In the genomic region with DNA sequence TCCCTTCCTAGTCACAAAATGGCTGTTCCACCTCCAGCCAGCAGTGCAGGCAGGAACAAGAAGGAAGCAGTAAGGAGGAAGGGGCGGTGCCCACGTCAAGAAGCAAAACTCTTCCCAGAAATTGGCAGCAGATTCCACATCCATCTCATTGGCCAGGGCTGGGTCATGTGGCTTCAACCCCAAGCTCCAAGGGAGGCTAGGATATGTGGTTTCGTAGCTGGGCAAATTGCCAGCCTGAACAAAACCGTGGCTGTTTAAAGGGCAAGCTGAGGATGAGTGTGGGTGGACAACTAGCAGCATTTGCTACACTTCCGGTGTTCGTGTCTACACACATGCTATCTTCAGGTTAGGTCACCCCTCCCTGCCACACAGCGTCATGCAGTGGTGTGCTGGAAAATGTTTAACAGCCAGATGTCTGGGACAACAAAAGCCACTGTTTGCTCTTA, we compare ENCODE assay signal across 9 cellular contexts.
A peak's percentile ranks its signal among the peaks of the same experiment; 100 is the strongest.
DNase-seq lines count a peak whose midpoint lies in the region; ATAC-seq and TF ChIP-seq lines count a peak whose summit lies in the region.
"Had no signal": no experiment of that assay in that cellular context is flagged by ENCODE, and none has a peak within 500 bp of the region (broad histone marks: within the 10 kb centered on the region; RNA-seq: fewer than 3 reads in every experiment).

No MANE protein-coding gene starts in this region.

- no peak for TF ChIP-seq POLR2A in body of pancreas (IDR thresholded peaks at IDR 0.05)

- DNase-seq in EH (ENCODE audit: low read depth) (peak; percentile 49), NCI-H2107 (lab: John Stamatoyannopoulos, UW) (peak; percentile 74), body of pancreas (peak; percentile 34 to 59 (median 50)), middle frontal gyrus (ENCODE audit: extremely low spot score, low spot score) (peak; percentile 68), GM03348 (ENCODE audit: low spot score) (no peak), osteocyte (ENCODE audit: extremely low spot score, unreplicated experiment) (no peak), 8988T (no peak)
- DNase-seq in effector CD4-positive, alpha-beta T cell = no peak

- peaks cover 3% of the 10 kb centered on the region for H3K36me3 Mint-ChIP-seq in osteocyte (ENCODE audit: unreplicated experiment)

- H3K4me3 ChIP-seq in body of pancreas = no peak overlapping the region

- no peaks in the 10 kb centered on the region for H3K4me1 Mint-ChIP-seq in osteocyte (ENCODE audit: unreplicated experiment)
- H3K4me1 Mint-ChIP-seq: central memory CD8-positive, alpha-beta T cell had no signal

- intact Hi-C loops in body of pancreas (cut with DNase I) = no loop called here

- peak; percentile 65 for ATAC-seq in body of pancreas

- no peak overlapping the region for H3K27ac Mint-ChIP-seq in osteocyte (ENCODE audit: unreplicated experiment)

- peaks cover 25% of the 10 kb centered on the region for H3K27me3 Mint-ChIP-seq in osteocyte (ENCODE audit: unreplicated experiment)

- no peak overlapping the region for H3K27ac ChIP-seq in body of pancreas

- WGBS in body of pancreas, 2 donors = 18 to 22% methylated on average over 7 of the region's 7 CpGs

- H3K9me3 Mint-ChIP-seq in osteocyte (ENCODE audit: unreplicated experiment) = peaks cover 5% of the 10 kb centered on the region
- H3K9me3 Mint-ChIP-seq: central memory CD8-positive, alpha-beta T cell had no signal

- no peak for TF ChIP-seq CTCF in body of pancreas (IDR thresholded peaks at IDR 0.05)
- TF ChIP-seq CTCF in osteocyte (IDR thresholded peaks at IDR 0.05) = no peak

- peaks cover 6% of the 10 kb centered on the region for H3K4me1 ChIP-seq in body of pancreas

- no peaks in the 10 kb centered on the region for H3K27me3 ChIP-seq in body of pancreas

- no peaks in the 10 kb centered on the region for H3K9me3 ChIP-seq in body of pancreas

- H3K4me3 Mint-ChIP-seq in osteocyte (ENCODE audit: unreplicated experiment) = no peak overlapping the region
- H3K4me3 Mint-ChIP-seq: central memory CD8-positive, alpha-beta T cell had no signal

- no peaks in the 10 kb centered on the region for H3K36me3 ChIP-seq in body of pancreas (replicated peaks in 1 of 2; ENCODE audit: insufficient read depth in 1 of 2, low read depth in 2 of 2)

Comparison
In these comparisons a context has a peak if more than half of its experiments do, and no peak if none do; other contexts are left out.
1. DNase-seq: peak in EH (single experiment), NCI-H2107 (single experiment), body of pancreas (4 of 4) and middle frontal gyrus (single experiment); none in effector CD4-positive, alpha-beta T cell (single experiment), GM03348 (single experiment), osteocyte (single experiment) and 8988T (single experiment).